In the genomic region with DNA sequence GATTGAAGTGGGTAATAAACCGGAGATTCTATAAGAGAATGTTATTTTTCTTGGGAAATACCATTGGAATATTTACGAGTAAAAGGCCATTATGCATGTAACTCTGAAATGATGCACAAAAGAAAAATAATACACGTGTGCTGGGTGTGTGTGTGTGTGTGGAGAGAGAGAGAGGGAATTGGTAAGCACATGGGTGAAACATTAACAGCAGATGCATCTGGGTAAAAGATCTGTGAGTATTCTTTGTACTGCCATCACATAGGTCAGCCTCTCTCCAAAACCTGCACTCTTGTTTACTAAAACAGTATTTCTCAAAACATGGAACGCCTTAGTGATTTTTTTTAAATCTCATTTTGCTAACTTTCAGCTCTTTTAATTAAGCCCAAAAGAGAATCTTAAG, we compare ENCODE assay signal across 1 cellular context.
TF ChIP-seq lines count a peak whose summit lies in the region.

No MANE protein-coding gene starts in this region.

TF ChIP-seq in GM23338, 12 proteins besides CTCF, POLR2A, EP300 and RAD21 (continued from another document):
- TF ChIP-seq EZH2 (IDR thresholded peaks at IDR 0.05; ENCODE audit: low read depth, unreplicated experiment) (no peak), POLR2AphosphoS5 (IDR thresholded peaks at IDR 0.05; ENCODE audit: low read depth) (no peak)
